In the genomic region with DNA sequence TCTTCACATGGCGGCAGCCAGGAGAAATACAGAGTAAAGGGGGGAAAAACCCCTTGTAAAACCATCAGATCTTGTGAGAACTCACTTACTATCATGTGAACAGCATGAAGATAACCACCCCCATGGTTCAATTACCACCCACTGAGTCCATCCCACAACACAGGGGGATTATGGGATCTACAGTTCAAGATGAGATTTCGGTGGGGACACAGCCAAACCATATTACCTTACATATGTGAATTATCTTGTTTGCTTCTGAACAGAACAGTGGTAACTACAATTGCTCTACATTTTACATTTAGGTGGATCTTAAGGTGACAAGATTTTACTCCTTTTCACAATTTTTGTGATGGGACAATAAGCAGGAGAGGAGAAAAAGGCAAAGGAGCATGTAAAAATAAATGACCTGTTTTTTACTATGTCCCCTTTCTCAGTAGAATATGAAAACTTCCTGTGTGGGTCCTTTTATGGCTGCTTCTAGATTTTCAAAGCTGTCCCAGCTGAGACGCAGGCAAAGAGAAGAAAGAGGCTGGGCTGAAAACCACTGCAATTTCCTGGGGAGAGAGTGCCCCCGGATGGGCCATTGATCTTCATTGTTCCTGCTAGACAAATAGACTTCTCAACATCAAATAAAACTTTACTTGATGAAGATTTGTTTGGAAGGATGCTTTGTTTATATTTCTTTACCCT, we compare ENCODE assay signal across 8 cellular contexts. TPM values are rescaled to one million over a fixed set of nuclear protein-coding genes. Genes with fewer than 3 reads are reported as not detected.
DNase-seq lines count a peak whose midpoint lies in the region; ATAC-seq and TF ChIP-seq lines count a peak whose summit lies in the region.

No MANE protein-coding gene starts in this region.

- H3K79me2 ChIP-seq in smooth muscle cell (ENCODE audit: low read depth) = no peaks in the 10 kb centered on the region

- H3K27me3 Mint-ChIP-seq in natural killer cell (ENCODE audit: low read depth in 2 of 2) (no peaks in the 10 kb centered on the region), immature natural killer cell (ENCODE audit: low read depth in 3 of 3) (peaks cover 0 to 2% (median 2%) of the 10 kb centered on the region in 3 donors)
- H3K27me3 Mint-ChIP-seq in natural killer cell treated with Interleukin-12 subunit alpha and Interleukin-12 subunit beta and Interleukin-15 and Interleukin-18, amount 100 ng/mL, for 72 hours = no peaks in the 10 kb centered on the region

- H3K36me3 Mint-ChIP-seq in natural killer cell (no peaks in the 10 kb centered on the region), immature natural killer cell (peaks cover 0 to 4% (median 0%) of the 10 kb centered on the region in 3 donors)
- H3K36me3 Mint-ChIP-seq in natural killer cell treated with Interleukin-12 subunit alpha and Interleukin-12 subunit beta and Interleukin-15 and Interleukin-18, amount 100 ng/mL, for 72 hours = no peaks in the 10 kb centered on the region

- WGBS in smooth muscle cell (ENCODE audit: low lambda C conversion rate) = 47% methylated on average over 4 of the region's 4 CpGs

- TF ChIP-seq CTCF in natural killer cell (IDR thresholded peaks at IDR 0.05) (no peak), smooth muscle cell (IDR thresholded peaks at IDR 0.05; ENCODE audit: borderline replicate concordance, insufficient read depth, poor library complexity, severe bottlenecking) (no peak), BE2C (IDR thresholded peaks at IDR 0.05; ENCODE audit: low read depth, low read length) (no peak)

- H3K4me1 ChIP-seq in smooth muscle cell (ENCODE audit: low read depth) (no peaks in the 10 kb centered on the region), BE2C (no peaks in the 10 kb centered on the region)

- H3K9ac ChIP-seq in smooth muscle cell (ENCODE audit: low read depth) = no peak overlapping the region

- H3K27me3 ChIP-seq in smooth muscle cell (ENCODE audit: low read depth) (no peaks in the 10 kb centered on the region), BE2C (peaks cover 3% of the 10 kb centered on the region; the same call in 1 of the 2 replicates)

- H3K4me3 ChIP-seq in smooth muscle cell = no peak overlapping the region
- H3K4me3 ChIP-seq in BE2C (ENCODE audit: low read depth, low read length) = no peak overlapping the region

- H3K4me3 Mint-ChIP-seq in natural killer cell (no peak overlapping the region), immature natural killer cell (no peak overlapping the region)
- no peak overlapping the region for H3K4me3 Mint-ChIP-seq in natural killer cell treated with Interleukin-12 subunit alpha and Interleukin-12 subunit beta and Interleukin-15 and Interleukin-18, amount 100 ng/mL, for 72 hours

- ATAC-seq in natural killer cell (peak in 2 of 3 donors; percentile 46 to 78), GM18519 (IDR thresholded peaks at IDR 0.05; ENCODE audit: low FRiP score, unreplicated experiment) (no peak)
- no peak for ATAC-seq in natural killer cell treated with Interleukin-12 subunit alpha and Interleukin-12 subunit beta and Interleukin-15 and Interleukin-18, amount 100 ng/mL, for 72 hours

- no peaks in the 10 kb centered on the region for H3F3A ChIP-seq in smooth muscle cell (ENCODE audit: low read depth)

- H4K20me1 ChIP-seq in smooth muscle cell (ENCODE audit: low read depth) = no peaks in the 10 kb centered on the region

- no peak overlapping the region for H3K27ac ChIP-seq in smooth muscle cell (ENCODE audit: low read depth)

- H3K36me3 ChIP-seq in smooth muscle cell (ENCODE audit: low read depth) (no peaks in the 10 kb centered on the region), BE2C (no peaks in the 10 kb centered on the region)

- peaks cover 14% of the 10 kb centered on the region in 2 donors for H3K4me1 Mint-ChIP-seq in natural killer cell
- peaks cover 13 to 14% of the 10 kb centered on the region in 2 donors for H3K4me1 Mint-ChIP-seq in natural killer cell treated with Interleukin-12 subunit alpha and Interleukin-12 subunit beta and Interleukin-15 and Interleukin-18, amount 100 ng/mL, for 72 hours (ENCODE audit: low read depth in 2 of 2)
- peaks cover 14 to 16% of the 10 kb centered on the region in 2 donors for H3K4me1 Mint-ChIP-seq in immature natural killer cell

- DNase-seq in natural killer cell (no peak), immature natural killer cell (peak; percentile 25 to 41 (median 36)), DMS53 (lab: John Stamatoyannopoulos, UW) (no peak), smooth muscle cell (lab: John Stamatoyannopoulos, UW; ENCODE audit: unreplicated experiment) (no peak), BE2C (no peak)
- no peak for DNase-seq in natural killer cell treated with Interleukin-12 subunit alpha and Interleukin-12 subunit beta and Interleukin-15 and Interleukin-18, amount 100 ng/mL, for 72 hours (ENCODE audit: low spot score)
- DNase-seq in activated T-cell treated with anti-CD3 and anti-CD28 coated beads, Interleukin-2, amount 50 U/mL, for 1 hour = peak; percentile 55

- no peaks in the 10 kb centered on the region for H3K9me3 ChIP-seq in smooth muscle cell (replicated peaks; ENCODE audit: low read depth)
- H3K9me3 ChIP-seq in BE2C = no peaks in the 10 kb centered on the region

- H3K27ac Mint-ChIP-seq in natural killer cell = peak overlapping the region; percentile 70 to 75
- H3K27ac Mint-ChIP-seq in natural killer cell treated with Interleukin-12 subunit alpha and Interleukin-12 subunit beta and Interleukin-15 and Interleukin-18, amount 100 ng/mL, for 72 hours = peak overlapping the region in 1 of 2 donors; percentile 76
- H3K27ac Mint-ChIP-seq in immature natural killer cell = peak overlapping the region; percentile 22 to 58 (median 47)

- intact Hi-C loops in natural killer cell (cut with micrococcal nuclease) = loop anchor here (1.0 kb wide), 1 partner anchor 177 kb away; no protein-coding TSS in a partner anchor

- no peaks in the 10 kb centered on the region for H3K9me3 Mint-ChIP-seq in natural killer cell
- H3K9me3 Mint-ChIP-seq in natural killer cell treated with Interleukin-12 subunit alpha and Interleukin-12 subunit beta and Interleukin-15 and Interleukin-18, amount 100 ng/mL, for 72 hours = no peaks in the 10 kb centered on the region
- no peaks in the 10 kb centered on the region for H3K9me3 Mint-ChIP-seq in immature natural killer cell

- H2AFZ ChIP-seq in smooth muscle cell (ENCODE audit: low read depth) = no peak overlapping the region

- H3K4me2 ChIP-seq in smooth muscle cell = no peak overlapping the region

RNA-seq across cellular contexts. Expression of gene PGM2, which starts 45.9 kb away (rescaled TPM):
- total RNA-seq in natural killer cell (10 to 100 TPM; 18.7 to 31.9 (median 27.1) TPM), smooth muscle cell (29.9 and 38.7 TPM in 2 replicates)
- 10 to 100 TPM; 50.7 to 52.2 TPM for total RNA-seq in natural killer cell treated with Interleukin-12 subunit alpha and Interleukin-12 subunit beta and Interleukin-15 and Interleukin-18, amount 100 ng/mL, for 72 hours
- polyA plus RNA-seq in immature natural killer cell (10 to 100 TPM; 26.6 to 31.0 (median 30.1) TPM), smooth muscle cell (11.6 and 17.3 TPM in 2 replicates)
- 5.0 TPM for polyA plus RNA-seq in BE2C (2012; ENCODE audit: insufficient read depth, insufficient read length, low read depth)

Comparison
In these comparisons a context has a peak if more than half of its experiments do, and no peak if none do; other contexts are left out.
1. ATAC-seq: peak in natural killer cell (2 of 3); none in natural killer cell treated with Interleukin-12 subunit alpha and Interleukin-12 subunit beta and Interleukin-15 and Interleukin-18, amount 100 ng/mL, for 72 hours (0 of 2) and GM18519 (single experiment).
2. DNase-seq: peak in activated T-cell treated with anti-CD3 and anti-CD28 coated beads, Interleukin-2, amount 50 U/mL, for 1 hour (single experiment) and immature natural killer cell (3 of 3); none in natural killer cell (single experiment), natural killer cell treated with Interleukin-12 subunit alpha and Interleukin-12 subunit beta and Interleukin-15 and Interleukin-18, amount 100 ng/mL, for 72 hours (single experiment), DMS53 (single experiment), smooth muscle cell (single experiment) and BE2C (single experiment).